In the genomic region with DNA sequence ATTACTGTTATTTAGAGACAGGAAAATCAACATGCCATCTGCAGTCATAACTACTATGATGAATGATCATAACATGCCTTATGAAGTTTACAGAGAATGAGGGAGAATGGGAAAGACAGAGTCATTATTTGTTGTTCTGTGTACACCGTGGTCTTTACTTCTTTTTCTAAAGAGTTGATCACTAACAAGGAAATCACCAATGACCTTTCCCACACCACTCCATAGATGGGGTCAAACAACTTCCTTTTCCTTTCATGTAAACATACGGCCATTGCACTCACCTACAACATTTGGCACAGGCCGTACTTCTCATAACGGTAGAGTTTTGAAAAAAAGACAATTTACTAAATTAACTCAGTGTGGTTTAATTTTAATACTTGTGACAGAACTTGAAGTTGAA, we compare ENCODE assay signal across 25 cellular contexts.
DNase-seq lines count a peak whose midpoint lies in the region; ATAC-seq, FAIRE-seq and TF ChIP-seq lines count a peak whose summit lies in the region.
"Had no signal": no experiment of that assay in that cellular context is flagged by ENCODE, and none has a peak within 500 bp of the region (broad histone marks: within the 10 kb centered on the region; RNA-seq: fewer than 3 reads in every experiment).

No MANE protein-coding gene starts in this region.

- no peak overlapping the region for H3K4me3 Mint-ChIP-seq in endothelial cell (ENCODE audit: unreplicated experiment)
- H3K4me3 Mint-ChIP-seq: B cell; CD4-positive, alpha-beta T cell; CD8-positive, alpha-beta T cell had no signal

- no peak overlapping the region for H3K4me2 ChIP-seq in HepG2 (ENCODE audit: low read depth, low read length)
- H3K4me2 ChIP-seq: A549; BLaER1 treated with 17β-estradiol and CSF1 and Interleukin-3, amounts not matched to agents 10 nM and 100 nM had no signal

- H4K20me1 ChIP-seq in HepG2 (ENCODE audit: insufficient read depth, low read length), result no peaks in the 10 kb centered on the region
- H4K20me1 ChIP-seq: BLaER1 treated with 17β-estradiol and CSF1 and Interleukin-3, amounts not matched to agents 10 nM and 100 nM had no signal

- FAIRE-seq in HepG2 (lab: Jason Lieb, UNC), result no peak
- FAIRE-seq: A549, D721Med, G401.6, GM12892, GM18507, GM19239 had no signal

- H3K9me3 ChIP-seq in liver (ENCODE audit: control insufficient read depth in 4 of 4, low read length in 3 of 4) (no peaks in the 10 kb centered on the region), HepG2 (ENCODE audit: low read length) (no peaks in the 10 kb centered on the region)
- H3K9me3 ChIP-seq: A549, Caco-2 had no signal

- no peak overlapping the region for H3K27ac ChIP-seq in liver (ENCODE audit: low read depth in 1 of 2, low read length in 2 of 2)
- H3K27ac ChIP-seq in HepG2 (ENCODE audit: extremely low read length, insufficient read depth, low read length), result no peak overlapping the region
- H3K27ac ChIP-seq: 22Rv1; A549; BLaER1 treated with 17β-estradiol and CSF1 and Interleukin-3, amounts not matched to agents 10 nM and 100 nM; C4-2B had no signal

- CTCF ChIA-PET in HepG2 (lab: Yijun Ruan, JAX; ENCODE audit: low intra/inter-chr PET ratio, low total read pairs), result no interaction called here

- TF ChIP-seq CTCF in liver (IDR thresholded peaks at IDR 0.05; ENCODE audit: low read depth, low read length, missing input control) (no peak), HepG2 (CRISPR knock-in tag; IDR thresholded peaks at IDR 0.05) (no peak), endothelial cell (IDR thresholded peaks at IDR 0.05; ENCODE audit: unreplicated experiment) (no peak)

- TF ChIP-seq EP300 in HepG2 (IDR thresholded peaks at IDR 0.05; ENCODE audit: low read depth in 2 of 2, low read length in 2 of 2) (no peak), HepG2 (CRISPR knock-in tag; IDR thresholded peaks at IDR 0.05; ENCODE audit: borderline replicate concordance) (no peak)

- intact Hi-C loops in HepG2 (cut with micrococcal nuclease; ENCODE audit: unreplicated experiment), result no loop called here

- no peak for ATAC-seq in HepG2
- ATAC-seq in GM18867 (IDR thresholded peaks at IDR 0.05; ENCODE audit: unreplicated experiment), result no peak
- ATAC-seq: A549; CD8-positive, alpha-beta T cell had no signal

- no peaks in the 10 kb centered on the region for H3K36me3 ChIP-seq in liver (ENCODE audit: control insufficient read depth in 4 of 4, insufficient read depth in 3 of 4, low read depth in 1 of 4, low read length in 3 of 4)
- H3K36me3 ChIP-seq in HepG2 (replicated peaks in 1 of 2; ENCODE audit: control insufficient read depth in 1 of 2, insufficient read depth in 2 of 2, low read length in 2 of 2), result no peaks in the 10 kb centered on the region
- H3K36me3 ChIP-seq: BLaER1 treated with 17β-estradiol and CSF1 and Interleukin-3, amounts not matched to agents 10 nM and 100 nM had no signal

- H3K4me1 Mint-ChIP-seq in endothelial cell (ENCODE audit: unreplicated experiment), result peaks cover 20% of the 10 kb centered on the region
- H3K4me1 Mint-ChIP-seq: B cell had no signal

- POLR2A ChIA-PET in HepG2 (lab: Yijun Ruan, JAX), result no interaction called here

- no peak overlapping the region for H2AFZ ChIP-seq in HepG2 (ENCODE audit: low read length)

- no peaks in the 10 kb centered on the region for H3K79me2 ChIP-seq in HepG2 (ENCODE audit: insufficient read depth, low read length)

- TF ChIP-seq POLR2A in HepG2 (IDR thresholded peaks at IDR 0.05; ENCODE audit: insufficient read depth in 1 of 2, low read depth in 2 of 2, low read length in 2 of 2), result no peak

- 82% methylated on average over 4 of the region's 4 CpGs for WGBS in liver
- WGBS in HepG2 (ENCODE audit: low lambda C conversion rate), result 77% methylated on average over 4 of the region's 4 CpGs

- peaks cover 4% of the 10 kb centered on the region for H3K27me3 Mint-ChIP-seq in endothelial cell (ENCODE audit: unreplicated experiment)
- H3K27me3 Mint-ChIP-seq: B cell; CD4-positive, alpha-beta T cell had no signal

- no peaks in the 10 kb centered on the region for H3K9me3 Mint-ChIP-seq in endothelial cell (ENCODE audit: unreplicated experiment)
- H3K9me3 Mint-ChIP-seq: CD4-positive, alpha-beta T cell had no signal

- no peaks in the 10 kb centered on the region for H3K36me3 Mint-ChIP-seq in endothelial cell (ENCODE audit: low read depth, unreplicated experiment)
- H3K36me3 Mint-ChIP-seq: CD8-positive, alpha-beta T cell had no signal

- no peak overlapping the region for H3K9ac ChIP-seq in liver (ENCODE audit: low read depth in 1 of 2, low read length in 2 of 2)
- H3K9ac ChIP-seq in HepG2 (ENCODE audit: insufficient read depth, low read depth, low read length), result no peak overlapping the region
- H3K9ac ChIP-seq: BLaER1 treated with 17β-estradiol and CSF1 and Interleukin-3, amounts not matched to agents 10 nM and 100 nM had no signal

- H3K27me3 ChIP-seq in liver (ENCODE audit: control insufficient read depth in 4 of 4, insufficient read depth in 4 of 4, low read length in 3 of 4), result no peaks in the 10 kb centered on the region
- no peaks in the 10 kb centered on the region for H3K27me3 ChIP-seq in HepG2 (ENCODE audit: control insufficient read depth in 1 of 2, insufficient read depth in 2 of 2, low read length in 2 of 2)
- H3K27me3 ChIP-seq: BLaER1 treated with 17β-estradiol and CSF1 and Interleukin-3, amounts not matched to agents 10 nM and 100 nM had no signal

- H3K4me3 ChIP-seq in liver (ENCODE audit: low read depth in 1 of 3, low read length in 3 of 3), result no peak overlapping the region
- H3K4me3 ChIP-seq in HepG2 (replicated peaks in 1 of 3; ENCODE audit: insufficient read depth in 1 of 3, low read depth in 2 of 3, low read length in 3 of 3), result no peak overlapping the region
- H3K4me3 ChIP-seq: A549; BLaER1 treated with 17β-estradiol and CSF1 and Interleukin-3, amounts not matched to agents 10 nM and 100 nM had no signal

- in situ Hi-C loops in HepG2 (cut with HindIII; ENCODE audit: extremely low pct_ligation_motif_present, low pct_unique_long_range_greater_than_20kb), result no loop called here

- no peaks in the 10 kb centered on the region for H3K4me1 ChIP-seq in liver (ENCODE audit: control insufficient read depth in 4 of 4, insufficient read depth in 4 of 4, low read length in 3 of 4)
- H3K4me1 ChIP-seq in HepG2 (ENCODE audit: insufficient read depth, low read length), result 0 out of 2 replicates have a peak, but pooled peaks cover under 1% of the 10 kb centered on the region
- H3K4me1 ChIP-seq: A549; BLaER1 treated with 17β-estradiol and CSF1 and Interleukin-3, amounts not matched to agents 10 nM and 100 nM; Caco-2 had no signal

- TF ChIP-seq RAD21 in liver (IDR thresholded peaks at IDR 0.05) (no peak), HepG2 (CRISPR knock-in tag; IDR thresholded peaks at IDR 0.05) (no peak)

- BruUV-seq in HepG2 (replicated peaks; lab: Mats Ljungman, UMichigan), result no TSS peak

- H3K27ac Mint-ChIP-seq in endothelial cell (ENCODE audit: unreplicated experiment), result peak overlapping the region; percentile 78
- H3K27ac Mint-ChIP-seq: B cell; CD4-positive, alpha-beta T cell; CD8-positive, alpha-beta T cell had no signal

- DNase-seq in HepG2 (ENCODE audit: low spot score), result no peak
- peak; percentile 75 for DNase-seq in dermis blood vessel endothelial cell
- DNase-seq in endothelial cell (ENCODE audit: low spot score), result no peak
- peak; percentile 66 to 89 for DNase-seq in lung microvascular endothelial cell (ENCODE audit: low read depth in 2 of 2)
- no peak for DNase-seq in T1000 (lab: John Stamatoyannopoulos, UW)
- no peak for DNase-seq in NCI-H187 (lab: John Stamatoyannopoulos, UW)
- DNase-seq: AML-193; Caco-2; Calu3; CD4-positive, alpha-beta T cell; CD8-positive, alpha-beta T cell; DMS79 treated with DMSO at 0.1 percent for 48 hours; GF-D8 had no signal

TF ChIP-seq in liver, 16 proteins besides CTCF, POLR2A, EP300 and RAD21 (continues in another document):
- TF ChIP-seq FOXA2 (IDR thresholded peaks at IDR 0.05) (no peak), NR2F2 (IDR thresholded peaks at IDR 0.05) (peak; percentile 11), YY1 (IDR thresholded peaks at IDR 0.05) (no peak), SP1 (IDR thresholded peaks at IDR 0.05) (no peak)
- TF ChIP-seq, protein P1, sequence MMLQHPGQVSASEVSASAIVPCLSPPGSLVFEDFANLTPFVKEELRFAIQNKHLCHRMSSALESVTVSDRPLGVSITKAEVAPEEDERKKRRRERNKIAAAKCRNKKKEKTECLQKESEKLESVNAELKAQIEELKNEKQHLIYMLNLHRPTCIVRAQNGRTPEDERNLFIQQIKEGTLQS (IDR thresholded peaks at IDR 0.05), result no peak
- TF ChIP-seq, protein P2, sequence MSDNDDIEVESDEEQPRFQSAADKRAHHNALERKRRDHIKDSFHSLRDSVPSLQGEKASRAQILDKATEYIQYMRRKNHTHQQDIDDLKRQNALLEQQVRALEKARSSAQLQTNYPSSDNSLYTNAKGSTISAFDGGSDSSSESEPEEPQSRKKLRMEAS (IDR thresholded peaks at IDR 0.05), result no peak

TF ChIP-seq in HepG2, 621 proteins besides CTCF, POLR2A, EP300 and RAD21:
- TF ChIP-seq ZNF274 (CRISPR knock-in tag; IDR thresholded peaks at IDR 0.05) (no peak), ZNF614 (CRISPR knock-in tag; IDR thresholded peaks at IDR 0.05; ENCODE audit: borderline replicate concordance) (no peak), PRMT3 (CRISPR knock-in tag; IDR thresholded peaks at IDR 0.05; ENCODE audit: borderline replicate concordance, low read depth) (no peak), ZNF878 (CRISPR knock-in tag; IDR thresholded peaks at IDR 0.05) (no peak), AKAP8 (CRISPR knock-in tag; IDR thresholded peaks at IDR 0.05) (no peak), ZNF563 (CRISPR knock-in tag; IDR thresholded peaks at IDR 0.05) (no peak), RBM39 (IDR thresholded peaks at IDR 0.05; ENCODE audit: low read depth, low read length, poor library complexity, severe bottlenecking) (no peak), ZNF317 (CRISPR knock-in tag; IDR thresholded peaks at IDR 0.05) (no peak), HNRNPK (IDR thresholded peaks at IDR 0.05; ENCODE audit: low read depth, low read length, poor library complexity, severe bottlenecking) (no peak), SP5 (CRISPR knock-in tag; IDR thresholded peaks at IDR 0.05; ENCODE audit: borderline replicate concordance, low read depth) (no peak)
- TF ChIP-seq, protein P3, sequence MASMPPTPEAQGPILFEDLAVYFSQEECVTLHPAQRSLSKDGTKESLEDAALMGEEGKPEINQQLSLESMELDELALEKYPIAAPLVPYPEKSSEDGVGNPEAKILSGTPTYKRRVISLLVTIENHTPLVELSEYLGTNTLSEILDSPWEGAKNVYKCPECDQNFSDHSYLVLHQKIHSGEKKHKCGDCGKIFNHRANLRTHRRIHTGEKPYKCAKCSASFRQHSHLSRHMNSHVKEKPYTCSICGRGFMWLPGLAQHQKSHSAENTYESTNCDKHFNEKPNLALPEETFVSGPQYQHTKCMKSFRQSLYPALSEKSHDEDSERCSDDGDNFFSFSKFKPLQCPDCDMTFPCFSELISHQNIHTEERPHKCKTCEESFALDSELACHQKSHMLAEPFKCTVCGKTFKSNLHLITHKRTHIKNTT (CRISPR knock-in tag; IDR thresholded peaks at IDR 0.05), result no peak

Comparison
In these comparisons a context has a peak if more than half of its experiments do, and no peak if none do; other contexts are left out.
1. DNase-seq: peak in dermis blood vessel endothelial cell (single experiment) and lung microvascular endothelial cell (2 of 2); none in HepG2 (single experiment), endothelial cell (single experiment), T1000 (single experiment) and NCI-H187 (0 of 2).